In the genomic region with DNA sequence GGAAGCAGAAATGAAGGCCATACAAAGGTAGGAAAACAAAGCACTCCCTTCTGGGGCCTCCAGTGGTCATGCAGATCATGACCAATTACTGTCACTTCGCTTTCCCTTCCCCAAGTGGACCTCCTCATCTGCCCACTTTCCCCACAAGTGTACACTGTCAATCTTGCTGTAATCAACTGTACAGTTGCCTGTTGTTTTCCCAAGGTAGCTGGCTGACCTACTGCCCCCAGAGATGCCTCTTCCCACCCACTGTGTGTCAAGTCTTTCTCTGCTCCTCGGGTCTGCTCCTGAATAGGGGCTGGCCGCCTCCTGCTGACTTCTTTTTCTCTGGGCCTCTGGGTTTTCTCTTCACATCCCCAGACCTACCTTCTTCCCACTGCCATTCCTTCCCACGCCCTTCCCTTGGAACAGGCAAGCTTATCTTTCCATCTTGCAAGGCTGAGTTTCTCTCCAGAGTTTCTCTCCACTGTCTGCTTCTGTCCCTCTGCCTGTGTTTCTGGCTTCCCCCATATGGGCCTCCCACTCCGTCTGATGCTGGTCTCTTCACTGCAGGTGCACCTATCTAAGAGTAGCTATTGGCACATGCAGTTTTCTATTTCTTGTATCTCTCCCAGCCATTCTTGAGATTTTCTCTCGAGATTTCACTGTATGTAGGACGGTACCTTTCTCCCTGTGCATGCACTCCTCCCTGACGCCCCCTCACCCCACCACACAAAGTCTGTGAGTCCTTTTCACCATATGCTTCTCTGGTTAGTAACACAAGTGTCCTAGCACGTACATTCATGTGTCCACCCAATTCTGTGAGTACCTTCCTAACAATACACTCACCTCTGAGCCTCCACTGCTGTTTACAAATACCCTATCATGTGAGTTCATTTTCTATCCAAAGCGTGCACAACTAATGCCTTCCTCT, we compare ENCODE assay signal across 8 cellular contexts. TPM values are rescaled to one million over a fixed set of nuclear protein-coding genes. Genes with fewer than 3 reads are reported as not detected.
DNase-seq lines count a peak whose midpoint lies in the region; ATAC-seq and TF ChIP-seq lines count a peak whose summit lies in the region.

No MANE protein-coding gene starts in this region.

- no peak for TF ChIP-seq EP300 in suprapubic skin (IDR thresholded peaks at IDR 0.05)

- no peaks in the 10 kb centered on the region for H3K36me3 ChIP-seq in kidney epithelial cell (ENCODE audit: control insufficient read depth, insufficient read depth, low read length)
- H3K36me3 ChIP-seq in suprapubic skin = no peaks in the 10 kb centered on the region

- no peak for TF ChIP-seq POLR2A in suprapubic skin (IDR thresholded peaks at IDR 0.05)

- DNase-seq in T-helper 2 cell treated with Interferon-gamma antibody and Interleukin-4, amounts not matched to agents 5 μg/mL and 100 μg/mL, for 36 hours (ENCODE audit: low spot score) = no peak
- DNase-seq in T-helper 2 cell (no peak), kidney epithelial cell (ENCODE audit: low read depth) (no peak), suprapubic skin (ENCODE audit: low spot score in 2 of 2) (no peak), GM19240 (ENCODE audit: insufficient read length, low spot score) (no peak), cortex of kidney (lab: John Stamatoyannopoulos, UW) (no peak)

- no peaks in the 10 kb centered on the region for H3K27me3 Mint-ChIP-seq in T-helper 2 cell treated with Interferon-gamma antibody and Interleukin-4, amounts not matched to agents 5 μg/mL and 100 μg/mL, for 36 hours (ENCODE audit: low read depth)

- H3K4me1 ChIP-seq in suprapubic skin = peaks cover 57% of the 10 kb centered on the region

- no peaks in the 10 kb centered on the region for H3K27me3 ChIP-seq in kidney epithelial cell (ENCODE audit: control insufficient read depth, insufficient read depth, low read length)
- H3K27me3 ChIP-seq in suprapubic skin = no peaks in the 10 kb centered on the region

- H3K4me3 ChIP-seq in kidney epithelial cell (ENCODE audit: low read depth, low read length) = peak overlapping the region; percentile 93
- peak overlapping the region; percentile 74 for H3K4me3 ChIP-seq in suprapubic skin

- peaks cover 46% of the 10 kb centered on the region for H3K4me1 Mint-ChIP-seq in T-helper 2 cell treated with Interferon-gamma antibody and Interleukin-4, amounts not matched to agents 5 μg/mL and 100 μg/mL, for 36 hours (ENCODE audit: low read depth)

- H3K36me3 Mint-ChIP-seq in T-helper 2 cell treated with Interferon-gamma antibody and Interleukin-4, amounts not matched to agents 5 μg/mL and 100 μg/mL, for 36 hours (ENCODE audit: low read depth) = peaks cover 4% of the 10 kb centered on the region

- H3K27ac Mint-ChIP-seq in T-helper 2 cell treated with Interferon-gamma antibody and Interleukin-4, amounts not matched to agents 5 μg/mL and 100 μg/mL, for 36 hours = peak overlapping the region; percentile 9

- no peaks in the 10 kb centered on the region for H3K9me3 Mint-ChIP-seq in T-helper 2 cell treated with Interferon-gamma antibody and Interleukin-4, amounts not matched to agents 5 μg/mL and 100 μg/mL, for 36 hours

- H3K4me3 Mint-ChIP-seq in T-helper 2 cell treated with Interferon-gamma antibody and Interleukin-4, amounts not matched to agents 5 μg/mL and 100 μg/mL, for 36 hours = peak overlapping the region; percentile 97

- TF ChIP-seq CTCF in kidney epithelial cell (IDR thresholded peaks at IDR 0.05; ENCODE audit: insufficient read depth, low read length, poor library complexity, severe bottlenecking) (no peak), suprapubic skin (IDR thresholded peaks at IDR 0.05) (no peak)

- ATAC-seq in GM21390 (IDR thresholded peaks at IDR 0.05; ENCODE audit: unreplicated experiment) = no peak

- H3K9me3 ChIP-seq in suprapubic skin = no peaks in the 10 kb centered on the region

- H3K27ac ChIP-seq in angular gyrus (ENCODE audit: low read depth, low read length) = peak overlapping the region; percentile 92
- H3K27ac ChIP-seq in suprapubic skin = peak overlapping the region; percentile 98

- 58% methylated on average over 10 of the region's 10 CpGs for WGBS in suprapubic skin

RNA-seq across cellular contexts. Expression of gene ELL2, which starts 2.3 kb away (rescaled TPM):
- total RNA-seq in kidney epithelial cell = 11.2 and 14.1 TPM in 2 replicates
- total RNA-seq in suprapubic skin = 100 to 1,000 TPM in 2 of 4 donors, 10 to 100 TPM in 2; 58.2 to 128 (median 95.0) TPM
